1 cellular context compared by ENCODE assay signal in the genomic region with DNA sequence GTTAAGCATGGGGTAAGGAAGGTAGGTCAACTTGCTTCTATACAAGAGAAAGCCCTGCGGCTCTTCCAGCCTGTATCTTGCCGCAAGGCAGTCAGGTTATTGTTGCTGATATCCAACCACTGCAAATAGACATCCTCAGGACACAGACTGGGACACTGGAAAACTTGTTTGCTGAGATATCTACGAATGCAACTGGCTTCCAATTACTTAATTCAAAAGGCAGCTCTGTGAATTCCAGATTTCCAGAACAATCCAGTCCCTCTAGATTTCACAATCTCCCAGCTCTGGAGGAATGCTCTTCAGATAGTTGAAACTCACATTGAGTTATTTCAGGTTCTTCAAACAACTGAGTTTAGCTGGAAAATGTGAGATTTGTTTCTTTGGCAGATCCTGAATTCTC.
TF ChIP-seq lines count a peak whose summit lies in the region.

No MANE protein-coding gene starts in this region.

TF ChIP-seq in HepG2, 621 proteins besides CTCF, POLR2A, EP300 and RAD21:
- TF ChIP-seq AGO2 (optimal IDR thresholded peaks at IDR 0.05; ENCODE audit: low read depth, low read length) (no peak), KDM1A (CRISPR knock-in tag; IDR thresholded peaks at IDR 0.05) (no peak), ZNF569 (CRISPR knock-in tag; IDR thresholded peaks at IDR 0.05; ENCODE audit: borderline replicate concordance) (no peak), NPAS2 (CRISPR knock-in tag; IDR thresholded peaks at IDR 0.05; ENCODE audit: borderline replicate concordance) (no peak), ZMYM4 (CRISPR knock-in tag; IDR thresholded peaks at IDR 0.05) (no peak), NFKB2 (CRISPR knock-in tag; IDR thresholded peaks at IDR 0.05; ENCODE audit: borderline replicate concordance) (no peak), HCFC1 (IDR thresholded peaks at IDR 0.05; ENCODE audit: low read depth, low read length) (no peak), ZFP90 (CRISPR knock-in tag; IDR thresholded peaks at IDR 0.05; ENCODE audit: borderline replicate concordance) (no peak), ZNF225 (CRISPR knock-in tag; IDR thresholded peaks at IDR 0.05) (no peak), ZKSCAN1 (IDR thresholded peaks at IDR 0.05; ENCODE audit: low read length) (no peak), ZNF792 (CRISPR knock-in tag; IDR thresholded peaks at IDR 0.05) (no peak), ZBTB7B (CRISPR knock-in tag; IDR thresholded peaks at IDR 0.05) (no peak), ZNF431 (CRISPR knock-in tag; IDR thresholded peaks at IDR 0.05; ENCODE audit: borderline replicate concordance, low read depth) (no peak)
- TF ChIP-seq, protein P1, sequence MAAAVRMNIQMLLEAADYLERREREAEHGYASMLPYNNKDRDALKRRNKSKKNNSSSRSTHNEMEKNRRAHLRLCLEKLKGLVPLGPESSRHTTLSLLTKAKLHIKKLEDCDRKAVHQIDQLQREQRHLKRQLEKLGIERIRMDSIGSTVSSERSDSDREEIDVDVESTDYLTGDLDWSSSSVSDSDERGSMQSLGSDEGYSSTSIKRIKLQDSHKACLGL (CRISPR knock-in tag; IDR thresholded peaks at IDR 0.05), result no peak
